15 cellular contexts compared by ENCODE assay signal in the genomic region with DNA sequence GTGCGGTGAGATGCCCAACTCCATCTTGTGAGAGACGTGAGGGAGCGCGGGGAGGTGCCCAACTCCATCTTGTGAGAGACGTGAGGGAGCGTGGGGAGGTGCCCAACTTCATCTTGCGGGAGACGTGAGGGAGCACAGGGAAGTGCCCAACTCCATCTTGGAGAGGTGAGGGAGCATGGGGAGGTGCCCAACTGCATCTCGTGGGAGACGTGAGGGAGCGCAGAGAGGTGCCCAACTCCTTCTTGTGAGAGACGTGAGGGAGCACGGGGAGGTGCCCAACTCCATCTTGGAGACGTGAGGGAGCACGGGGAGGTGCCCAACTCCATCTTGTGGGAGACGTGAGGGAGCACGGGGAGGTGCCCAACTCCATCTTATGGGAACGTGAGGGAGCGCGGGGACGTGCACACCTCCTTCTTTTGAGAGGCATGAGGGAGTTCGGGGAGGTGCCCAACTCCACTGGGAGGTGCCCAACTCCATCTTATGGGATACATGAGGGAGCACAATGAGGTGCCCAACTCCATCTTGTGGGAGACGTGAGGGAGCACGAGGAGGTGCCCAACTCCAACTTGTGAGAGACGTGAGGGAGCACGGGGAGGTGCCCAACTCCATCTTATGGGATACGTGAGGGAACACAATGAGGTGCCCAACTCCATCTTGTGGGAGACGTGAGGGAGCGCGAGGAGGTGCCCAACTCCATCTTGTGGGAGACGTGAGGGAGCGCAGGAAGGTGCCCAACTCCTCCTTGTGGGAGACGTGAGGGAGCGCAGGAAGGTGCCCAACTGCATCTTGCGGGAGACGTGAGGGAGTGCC.
DNase-seq lines count a peak whose midpoint lies in the region; ATAC-seq and TF ChIP-seq lines count a peak whose summit lies in the region.
"Had no signal": no experiment of that assay in that cellular context is flagged by ENCODE, and none has a peak within 500 bp of the region (broad histone marks: within the 10 kb centered on the region; RNA-seq: fewer than 3 reads in every experiment).

No MANE protein-coding gene starts in this region.

- DNase-seq in activated effector memory CD4-positive, alpha-beta T cell treated with anti-CD3 and anti-CD28 coated beads, Interleukin-2, amount 50 U/mL, for 16 hours, result peak; percentile 56
- no peak for DNase-seq in activated effector memory CD4-positive, alpha-beta T cell treated with Interleukin-2 at 50 U/mL for 16 hours
- DNase-seq in RWPE2 (ENCODE audit: low spot score) (peak; percentile 36), glutamatergic neuron (no peak), stomach (peak; percentile 21), NCI-H2171 (lab: John Stamatoyannopoulos, UW) (no peak), NCI-H82 (lab: John Stamatoyannopoulos, UW) (no peak)
- DNase-seq in activated CD4-positive, alpha-beta T cell treated with anti-CD3 and anti-CD28 coated beads for 36 hours, result no peak
- DNase-seq: NCI-H1105 treated with DMSO at 0.1 percent for 48 hours, NCI-H187, NCI-H446 treated with DMSO at 0.1 percent for 48 hours, SIG-M5 had no signal

- POLR2A ChIA-PET in activated CD4-positive, alpha-beta T cell treated with anti-CD3 and anti-CD28 coated beads for 36 hours (lab: Charles Lee), result no interaction called here

- CTCF ChIA-PET in activated CD4-positive, alpha-beta T cell treated with anti-CD3 and anti-CD28 coated beads for 36 hours (lab: Charles Lee), result no interaction called here

- no peaks in the 10 kb centered on the region for H3K4me1 Mint-ChIP-seq in glutamatergic neuron (ENCODE audit: low read depth, unreplicated experiment)
- H3K4me1 Mint-ChIP-seq in activated CD4-positive, alpha-beta T cell treated with anti-CD3 and anti-CD28 coated beads for 36 hours, result no peaks in the 10 kb centered on the region

- H3K27me3 ChIP-seq in RWPE2 (ENCODE audit: insufficient read depth, poor library complexity, severe bottlenecking) (peaks cover 2% of the 10 kb centered on the region), stomach (peaks cover 0 to 28% (median 0%) of the 10 kb centered on the region in 3 donors)

- H3K9me3 Mint-ChIP-seq in glutamatergic neuron (ENCODE audit: unreplicated experiment), result peaks cover 23% of the 10 kb centered on the region
- no peaks in the 10 kb centered on the region for H3K9me3 Mint-ChIP-seq in activated CD4-positive, alpha-beta T cell treated with anti-CD3 and anti-CD28 coated beads for 36 hours (ENCODE audit: low read depth)

- peak overlapping the region; percentile 11 for H3K27ac Mint-ChIP-seq in glutamatergic neuron (ENCODE audit: unreplicated experiment)
- H3K27ac Mint-ChIP-seq in activated CD4-positive, alpha-beta T cell treated with anti-CD3 and anti-CD28 coated beads for 36 hours, result no peak overlapping the region

- no peak for TF ChIP-seq POLR2A in stomach (IDR thresholded peaks at IDR 0.05)

- H3K27ac ChIP-seq in RWPE2 (ENCODE audit: poor library complexity, severe bottlenecking) (no peak overlapping the region), stomach (no peak overlapping the region)
- H3K27ac ChIP-seq: KMS-11 had no signal

- H3K36me3 Mint-ChIP-seq in glutamatergic neuron (ENCODE audit: unreplicated experiment), result peaks cover 23% of the 10 kb centered on the region
- H3K36me3 Mint-ChIP-seq in activated CD4-positive, alpha-beta T cell treated with anti-CD3 and anti-CD28 coated beads for 36 hours (ENCODE audit: low read depth), result no peaks in the 10 kb centered on the region

- peaks cover 20% of the 10 kb centered on the region for H3K27me3 Mint-ChIP-seq in glutamatergic neuron (ENCODE audit: unreplicated experiment)
- H3K27me3 Mint-ChIP-seq in activated CD4-positive, alpha-beta T cell treated with anti-CD3 and anti-CD28 coated beads for 36 hours, result peaks cover 2% of the 10 kb centered on the region

- H3K9me3 ChIP-seq in RWPE2 (ENCODE audit: severe bottlenecking) (no peaks in the 10 kb centered on the region), stomach (no peaks in the 10 kb centered on the region)
- H3K9me3 ChIP-seq: A549 had no signal

- ATAC-seq in RWPE2 (ENCODE audit: low read depth), result no peak
- ATAC-seq in activated CD4-positive, alpha-beta T cell treated with anti-CD3 and anti-CD28 coated beads for 36 hours, result no peak
- ATAC-seq: GM12878 had no signal

- intact Hi-C loops in stomach (cut with DNase I; ENCODE audit: low total_unique reads), result no loop called here
- intact Hi-C loops in activated CD4-positive, alpha-beta T cell treated with anti-CD3 and anti-CD28 coated beads for 36 hours (cut with DNase I, micrococcal nuclease), result no loop called here

- H3K4me1 ChIP-seq in RWPE2 (ENCODE audit: insufficient read depth, poor library complexity, severe bottlenecking) (no peaks in the 10 kb centered on the region), stomach (no peaks in the 10 kb centered on the region)
- H3K4me1 ChIP-seq: A549 had no signal

- TF ChIP-seq CTCF in RWPE2 (IDR thresholded peaks at IDR 0.05; ENCODE audit: poor library complexity, severe bottlenecking) (no peak), glutamatergic neuron (IDR thresholded peaks at IDR 0.05; ENCODE audit: partially characterized antibody, unreplicated experiment) (no peak), stomach (IDR thresholded peaks at IDR 0.05) (no peak)

- TF ChIP-seq EP300 in stomach (IDR thresholded peaks at IDR 0.05), result no peak

- H3K36me3 ChIP-seq in RWPE2 (ENCODE audit: low read depth) (no peaks in the 10 kb centered on the region), stomach (no peaks in the 10 kb centered on the region)

- H3K4me3 ChIP-seq in RWPE2 (ENCODE audit: severe bottlenecking) (no peak overlapping the region), stomach (no peak overlapping the region)
- H3K4me3 ChIP-seq: GM12878 had no signal

- H3K4me3 Mint-ChIP-seq in glutamatergic neuron (ENCODE audit: unreplicated experiment), result peak overlapping the region; percentile 14
- no peak overlapping the region for H3K4me3 Mint-ChIP-seq in activated CD4-positive, alpha-beta T cell treated with anti-CD3 and anti-CD28 coated beads for 36 hours

- 85 to 92% (median 90%) methylated on average over 36 of the region's 36 CpGs for WGBS in stomach, 5 donors

Comparison
In these comparisons a context has a peak if more than half of its experiments do, and no peak if none do; other contexts are left out.
1. DNase-seq: peak in activated effector memory CD4-positive, alpha-beta T cell treated with anti-CD3 and anti-CD28 coated beads, Interleukin-2, amount 50 U/mL, for 16 hours (single experiment), RWPE2 (single experiment) and stomach (single experiment); none in activated effector memory CD4-positive, alpha-beta T cell treated with Interleukin-2 at 50 U/mL for 16 hours (single experiment), glutamatergic neuron (single experiment), NCI-H2171 (single experiment), NCI-H82 (single experiment) and activated CD4-positive, alpha-beta T cell treated with anti-CD3 and anti-CD28 coated beads for 36 hours (single experiment).